ENCODE assay signal across 18 cellular contexts in genomic region chr11:94011478-94011877, GRCh38. TPM values are rescaled to one million over a fixed set of nuclear protein-coding genes. Genes with fewer than 3 reads are reported as not detected.
A peak's percentile ranks its signal among the peaks of the same experiment; 100 is the strongest.
DNase-seq lines count a peak whose midpoint lies in the region; ATAC-seq and TF ChIP-seq lines count a peak whose summit lies in the region.
"Had no signal": no experiment of that assay in that cellular context is flagged by ENCODE, and none has a peak within 500 bp of the region (broad histone marks: within the 10 kb centered on the region; RNA-seq: fewer than 3 reads in every experiment).

No MANE protein-coding gene starts in this region.

- peaks cover 13% of the 10 kb centered on the region for H3K36me3 Mint-ChIP-seq in WTC11
- H3K36me3 Mint-ChIP-seq: CD4-positive, alpha-beta memory T cell; IgD-negative memory B cell had no signal

- peaks cover 34% of the 10 kb centered on the region for H3K9me3 Mint-ChIP-seq in WTC11

- no peak overlapping the region for H3K27ac Mint-ChIP-seq in WTC11
- H3K27ac Mint-ChIP-seq: CD4-positive, alpha-beta memory T cell; IgD-negative memory B cell had no signal

- H3K4me3 Mint-ChIP-seq in WTC11 = no peak overlapping the region
- H3K4me3 Mint-ChIP-seq: CD4-positive, alpha-beta memory T cell had no signal

- TF ChIP-seq CTCF in RWPE2 (IDR thresholded peaks at IDR 0.05; ENCODE audit: poor library complexity, severe bottlenecking) (no peak), WTC11 (IDR thresholded peaks at IDR 0.05) (no peak)

- peaks cover 7% of the 10 kb centered on the region for H3K4me1 ChIP-seq in RWPE2 (ENCODE audit: insufficient read depth, poor library complexity, severe bottlenecking)
- H3K4me1 ChIP-seq: A549, BE2C had no signal

- peaks cover 5% of the 10 kb centered on the region; the same call in 1 of the 2 replicates for H3K27me3 Mint-ChIP-seq in WTC11 (ENCODE audit: low read depth)

- no peak overlapping the region for H3K27ac ChIP-seq in RWPE2 (ENCODE audit: poor library complexity, severe bottlenecking)
- H3K27ac ChIP-seq in epithelial cell of prostate = peak overlapping the region; percentile 68
- H3K27ac ChIP-seq: A549, C4-2B, GM23248 had no signal

- no peaks in the 10 kb centered on the region for H3K4me1 Mint-ChIP-seq in WTC11
- H3K4me1 Mint-ChIP-seq: CD4-positive, alpha-beta memory T cell; IgD-negative memory B cell had no signal

- POLR2A ChIA-PET in WTC11 (lab: Charles Lee) = no interaction called here

- no peaks in the 10 kb centered on the region for H3K27me3 ChIP-seq in RWPE2 (ENCODE audit: insufficient read depth, poor library complexity, severe bottlenecking)
- H3K27me3 ChIP-seq: BE2C had no signal

- CTCF ChIA-PET in WTC11 (lab: Charles Lee) = no interaction called here

- H3K36me3 ChIP-seq in RWPE2 (ENCODE audit: low read depth) = no peaks in the 10 kb centered on the region
- H3K36me3 ChIP-seq: BE2C had no signal

- DNase-seq in NCI-H226 = peak; percentile 29
- no peak for DNase-seq in RWPE2 (ENCODE audit: low spot score)
- no peak for DNase-seq in epithelial cell of prostate (ENCODE audit: low read depth, low spot score)
- DNase-seq in NAMALWA (ENCODE audit: low spot score) = no peak
- DNase-seq in WTC11 (ENCODE audit: low spot score) = no peak
- no peak for DNase-seq in stimulated activated CD4-positive, alpha-beta T cell treated with anti-CD3 and anti-CD28 coated beads, Interleukin-12 subunit alpha, Interleukin-12 subunit beta, amount 100 ng/mL, for 4 hours
- DNase-seq: BE2C; CD4-positive, alpha-beta memory T cell; COR-L47; DND-41; GF-D8; GM23248 had no signal

- no peak overlapping the region for H3K4me3 ChIP-seq in RWPE2 (ENCODE audit: severe bottlenecking)
- H3K4me3 ChIP-seq: A549, GM23248 had no signal

- peak; percentile 97 for ATAC-seq in RWPE2 (ENCODE audit: low read depth)
- no peak for ATAC-seq in GM18520 (IDR thresholded peaks at IDR 0.05; ENCODE audit: unreplicated experiment)
- ATAC-seq in WTC11 = no peak
- ATAC-seq: A549, HCT116 had no signal

- H3K9me3 ChIP-seq in RWPE2 (ENCODE audit: severe bottlenecking) = no peaks in the 10 kb centered on the region
- H3K9me3 ChIP-seq: A549, BE2C had no signal

TF ChIP-seq in WTC11, 78 proteins besides CTCF, POLR2A, EP300 and RAD21:
- TF ChIP-seq, protein P1, sequence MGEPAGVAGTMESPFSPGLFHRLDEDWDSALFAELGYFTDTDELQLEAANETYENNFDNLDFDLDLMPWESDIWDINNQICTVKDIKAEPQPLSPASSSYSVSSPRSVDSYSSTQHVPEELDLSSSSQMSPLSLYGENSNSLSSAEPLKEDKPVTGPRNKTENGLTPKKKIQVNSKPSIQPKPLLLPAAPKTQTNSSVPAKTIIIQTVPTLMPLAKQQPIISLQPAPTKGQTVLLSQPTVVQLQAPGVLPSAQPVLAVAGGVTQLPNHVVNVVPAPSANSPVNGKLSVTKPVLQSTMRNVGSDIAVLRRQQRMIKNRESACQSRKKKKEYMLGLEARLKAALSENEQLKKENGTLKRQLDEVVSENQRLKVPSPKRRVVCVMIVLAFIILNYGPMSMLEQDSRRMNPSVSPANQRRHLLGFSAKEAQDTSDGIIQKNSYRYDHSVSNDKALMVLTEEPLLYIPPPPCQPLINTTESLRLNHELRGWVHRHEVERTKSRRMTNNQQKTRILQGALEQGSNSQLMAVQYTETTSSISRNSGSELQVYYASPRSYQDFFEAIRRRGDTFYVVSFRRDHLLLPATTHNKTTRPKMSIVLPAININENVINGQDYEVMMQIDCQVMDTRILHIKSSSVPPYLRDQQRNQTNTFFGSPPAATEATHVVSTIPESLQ (CRISPR knock-in tag; IDR thresholded peaks at IDR 0.05) = no peak
- TF ChIP-seq NR3C1 (CRISPR knock-in tag; conservative IDR thresholded peaks at IDR 0.05; ENCODE audit: low read depth) (no peak), PRRX2 (CRISPR knock-in tag; IDR thresholded peaks at IDR 0.05) (no peak), CREB1 (CRISPR knock-in tag; IDR thresholded peaks at IDR 0.05) (no peak), GTF2I (CRISPR knock-in tag; conservative IDR thresholded peaks at IDR 0.05) (no peak), EMX1 (CRISPR knock-in tag; IDR thresholded peaks at IDR 0.05) (no peak), GRHL2 (CRISPR knock-in tag; IDR thresholded peaks at IDR 0.05; ENCODE audit: insufficient replicate concordance, severe bottlenecking) (no peak), FOXJ3 (CRISPR knock-in tag; IDR thresholded peaks at IDR 0.05; ENCODE audit: borderline replicate concordance) (no peak), ZNF416 (CRISPR knock-in tag; IDR thresholded peaks at IDR 0.05) (no peak), OVOL2 (CRISPR knock-in tag; IDR thresholded peaks at IDR 0.05; ENCODE audit: borderline replicate concordance) (no peak)
- TF ChIP-seq, protein P2, sequence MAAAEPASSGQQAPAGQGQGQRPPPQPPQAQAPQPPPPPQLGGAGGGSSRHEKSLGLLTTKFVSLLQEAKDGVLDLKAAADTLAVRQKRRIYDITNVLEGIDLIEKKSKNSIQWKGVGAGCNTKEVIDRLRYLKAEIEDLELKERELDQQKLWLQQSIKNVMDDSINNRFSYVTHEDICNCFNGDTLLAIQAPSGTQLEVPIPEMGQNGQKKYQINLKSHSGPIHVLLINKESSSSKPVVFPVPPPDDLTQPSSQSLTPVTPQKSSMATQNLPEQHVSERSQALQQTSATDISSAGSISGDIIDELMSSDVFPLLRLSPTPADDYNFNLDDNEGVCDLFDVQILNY (CRISPR knock-in tag; IDR thresholded peaks at IDR 0.05) = no peak
- TF ChIP-seq, protein P3, sequence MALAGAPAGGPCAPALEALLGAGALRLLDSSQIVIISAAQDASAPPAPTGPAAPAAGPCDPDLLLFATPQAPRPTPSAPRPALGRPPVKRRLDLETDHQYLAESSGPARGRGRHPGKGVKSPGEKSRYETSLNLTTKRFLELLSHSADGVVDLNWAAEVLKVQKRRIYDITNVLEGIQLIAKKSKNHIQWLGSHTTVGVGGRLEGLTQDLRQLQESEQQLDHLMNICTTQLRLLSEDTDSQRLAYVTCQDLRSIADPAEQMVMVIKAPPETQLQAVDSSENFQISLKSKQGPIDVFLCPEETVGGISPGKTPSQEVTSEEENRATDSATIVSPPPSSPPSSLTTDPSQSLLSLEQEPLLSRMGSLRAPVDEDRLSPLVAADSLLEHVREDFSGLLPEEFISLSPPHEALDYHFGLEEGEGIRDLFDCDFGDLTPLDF (CRISPR knock-in tag; IDR thresholded peaks at IDR 0.05) = no peak

RNA-seq across cellular contexts. Expression of gene HEPHL1, which starts 9.7 kb away (rescaled TPM):
- 0.07 to 0.13 TPM (median 0.07 TPM) in 3 replicates for total RNA-seq in WTC11 (2021)
- total RNA-seq: CD4-positive, alpha-beta memory T cell; GM23248; HT-29 had no signal
